In genomic region chr11:65577756-65578109, GRCh38 we compare ENCODE assay signal across 2 cellular contexts.
TF ChIP-seq lines count a peak whose summit lies in the region.

No MANE protein-coding gene starts in this region.

TF ChIP-seq in IMR-90, 13 proteins besides CTCF, POLR2A, EP300 and RAD21:
- TF ChIP-seq MXI1 (IDR thresholded peaks at IDR 0.05; ENCODE audit: borderline replicate concordance, low read depth, low read length) (no peak), MAZ (IDR thresholded peaks at IDR 0.05; ENCODE audit: borderline replicate concordance, low read depth, low read length) (no peak), SMC3 (IDR thresholded peaks at IDR 0.05; ENCODE audit: low read depth, low read length) (no peak), ELK1 (IDR thresholded peaks at IDR 0.05; ENCODE audit: borderline replicate concordance, low read depth, low read length) (no peak), CEBPB (IDR thresholded peaks at IDR 0.05; ENCODE audit: low read depth, low read length) (no peak), MAFK (IDR thresholded peaks at IDR 0.05; ENCODE audit: low read depth, low read length) (no peak), NFE2L2 (IDR thresholded peaks at IDR 0.05; ENCODE audit: low read depth, low read length) (no peak), RFX5 (IDR thresholded peaks at IDR 0.05; ENCODE audit: low read depth, low read length) (no peak), RCOR1 (IDR thresholded peaks at IDR 0.05; ENCODE audit: insufficient replicate concordance, low read length) (no peak)

TF ChIP-seq in HepG2, 621 proteins besides CTCF, POLR2A, EP300 and RAD21:
- TF ChIP-seq ZNF850 (CRISPR knock-in tag; conservative IDR thresholded peaks at IDR 0.05) (no peak), ZNF652 (CRISPR knock-in tag; IDR thresholded peaks at IDR 0.05; ENCODE audit: borderline replicate concordance, low read depth) (0 out of 2 replicates have a peak, but pooled peaks have one; percentile 55), GABPB1 (CRISPR knock-in tag; IDR thresholded peaks at IDR 0.05) (peak; percentile 7; the same call in 1 of the 2 replicates), ZNF605 (CRISPR knock-in tag; IDR thresholded peaks at IDR 0.05) (peak; percentile 11; the same call in 1 of the 2 replicates), ZNF670 (CRISPR knock-in tag; IDR thresholded peaks at IDR 0.05; ENCODE audit: borderline replicate concordance) (no peak), ZMAT5 (CRISPR knock-in tag; IDR thresholded peaks at IDR 0.05; ENCODE audit: borderline replicate concordance, low read depth) (no peak)
TF ChIP-seq in HepG2: peak in this region for 3.
